In the genomic region with DNA sequence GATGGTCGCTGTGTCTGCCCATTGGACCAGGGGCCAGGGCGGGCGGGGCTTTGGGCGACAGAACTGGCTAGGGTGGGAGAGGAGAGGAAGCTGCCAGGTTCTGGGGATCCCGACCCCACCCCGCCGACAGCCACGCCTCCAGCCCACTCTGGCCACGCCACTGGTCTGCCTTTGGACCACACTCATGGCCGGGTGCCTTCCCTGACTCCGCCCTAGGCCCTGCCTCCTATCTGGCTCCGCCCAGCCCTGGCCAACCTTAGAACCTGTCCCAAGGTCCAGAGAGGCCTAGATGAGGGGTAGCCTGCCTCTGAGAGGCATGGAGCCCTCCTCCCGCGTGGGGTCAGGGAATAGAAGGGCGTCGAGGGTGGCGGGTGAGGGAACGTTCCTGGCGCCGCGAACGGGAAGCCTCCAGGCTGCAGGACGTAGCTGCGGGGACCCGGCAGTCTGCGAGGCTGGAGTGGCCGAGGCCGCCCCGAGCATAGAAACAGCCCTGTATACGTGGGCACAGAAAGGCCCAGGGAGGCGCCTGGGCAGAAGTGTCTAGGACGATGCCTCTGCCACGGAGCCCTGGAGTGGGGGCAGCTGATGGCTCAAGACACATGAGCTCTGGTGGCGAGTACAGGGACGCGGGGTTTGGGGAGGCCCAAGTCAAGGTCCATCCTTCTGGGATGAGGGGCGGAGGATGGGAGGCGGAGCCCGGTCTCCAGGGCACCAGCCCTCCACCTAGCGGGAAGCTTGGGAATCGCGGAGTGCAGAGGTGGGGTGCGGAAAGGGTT, we compare ENCODE assay signal across 8 cellular contexts. TPM values are rescaled to one million over a fixed set of nuclear protein-coding genes. Genes with fewer than 3 reads are reported as not detected.
DNase-seq lines count a peak whose midpoint lies in the region; ATAC-seq and TF ChIP-seq lines count a peak whose summit lies in the region.

No MANE protein-coding gene starts in this region.

- TF ChIP-seq CTCF in 22Rv1 (IDR thresholded peaks at IDR 0.05), result peak; percentile 92
- TF ChIP-seq CTCF in GM12875 (IDR thresholded peaks at IDR 0.05; ENCODE audit: borderline replicate concordance, insufficient read depth, low read depth, low read length), result peak; percentile 74; the same call in 1 of the 2 replicates
- peak; percentile 47 to 81 (median 76) for TF ChIP-seq CTCF in esophagus squamous epithelium (IDR thresholded peaks at IDR 0.05)

- peak; percentile 47 for ATAC-seq in activated CD8-positive, alpha-beta T cell treated with anti-CD3 and anti-CD28 coated beads, Interleukin-2, amount 10 ng/mL, durations not matched to agents 7 days and 5 days
- ATAC-seq in GM19452 (IDR thresholded peaks at IDR 0.05; ENCODE audit: unreplicated experiment), result no peak

- H3K36me3 Mint-ChIP-seq in activated CD8-positive, alpha-beta T cell treated with anti-CD3 and anti-CD28 coated beads, Interleukin-2, amount 10 ng/mL, durations not matched to agents 7 days and 5 days (ENCODE audit: low read depth), result no peaks in the 10 kb centered on the region

- H3K27me3 ChIP-seq in esophagus squamous epithelium, result peaks cover 0 to 53% (median 0%) of the 10 kb centered on the region in 4 donors
- peaks cover 0 to 7% (median 2%) of the 10 kb centered on the region in 5 donors for H3K27me3 ChIP-seq in subcutaneous abdominal adipose tissue (ENCODE audit: control insufficient read depth in 5 of 5, insufficient read depth in 4 of 5, low read length in 5 of 5)

- peak overlapping the region in 4 of 5 donors; percentile 34 to 72 (median 60) for H3K9ac ChIP-seq in subcutaneous abdominal adipose tissue (ENCODE audit: low read length in 5 of 5)

- H3K27ac Mint-ChIP-seq in activated CD8-positive, alpha-beta T cell treated with anti-CD3 and anti-CD28 coated beads, Interleukin-2, amount 10 ng/mL, durations not matched to agents 7 days and 5 days, result no peak overlapping the region

- 4 to 14% methylated on average over 8 to 14 of the region's 43 CpGs for WGBS in esophagus squamous epithelium, 2 donors

- H3K36me3 ChIP-seq in esophagus squamous epithelium, result no peaks in the 10 kb centered on the region
- H3K36me3 ChIP-seq in subcutaneous abdominal adipose tissue (ENCODE audit: control insufficient read depth in 5 of 5, insufficient read depth in 5 of 5, low read length in 5 of 5), result no peaks in the 10 kb centered on the region

- CTCF ChIA-PET in activated CD8-positive, alpha-beta T cell treated with anti-CD3 and anti-CD28 coated beads, Interleukin-2, amount 10 ng/mL, durations not matched to agents 7 days and 5 days (lab: Charles Lee), result interaction anchor here (0.7 to 2.7 kb wide), 10 partner anchors 11 to 348 kb away, joined by 3 to 15 read pairs (median 4); partner anchors contain the start of gene COL16A1

- POLR2A ChIA-PET in activated CD8-positive, alpha-beta T cell treated with anti-CD3 and anti-CD28 coated beads, Interleukin-2, amount 10 ng/mL, durations not matched to agents 7 days and 5 days (lab: Charles Lee), result no interaction called here

- peak in 1 of 4 donors; percentile 30 for TF ChIP-seq POLR2A in esophagus squamous epithelium (IDR thresholded peaks at IDR 0.05)

- H3K4me3 ChIP-seq in GM12875 (ENCODE audit: low read depth, low read length) (no peak overlapping the region), esophagus squamous epithelium (peak overlapping the region; percentile 7 to 58 (median 41)), subcutaneous abdominal adipose tissue (ENCODE audit: low read depth in 1 of 5, low read length in 5 of 5) (peak overlapping the region in 4 of 5 donors; percentile 54 to 72 (median 66))

- H3K27me3 Mint-ChIP-seq in activated CD8-positive, alpha-beta T cell treated with anti-CD3 and anti-CD28 coated beads, Interleukin-2, amount 10 ng/mL, durations not matched to agents 7 days and 5 days (ENCODE audit: low read depth), result peaks cover 58% of the 10 kb centered on the region

- H3K9me3 Mint-ChIP-seq in activated CD8-positive, alpha-beta T cell treated with anti-CD3 and anti-CD28 coated beads, Interleukin-2, amount 10 ng/mL, durations not matched to agents 7 days and 5 days (ENCODE audit: insufficient read depth), result no peaks in the 10 kb centered on the region

- H3K27ac ChIP-seq in 22Rv1 (peak overlapping the region; percentile 67), esophagus squamous epithelium (peak overlapping the region; percentile 74 to 96 (median 90)), subcutaneous abdominal adipose tissue (ENCODE audit: low read depth, low read length) (peak overlapping the region; percentile 84)

- H3K4me1 ChIP-seq in esophagus squamous epithelium (peaks cover 20 to 71% (median 41%) of the 10 kb centered on the region in 3 donors), subcutaneous abdominal adipose tissue (ENCODE audit: control insufficient read depth in 5 of 5, insufficient read depth in 5 of 5, low read length in 5 of 5) (peaks cover 8 to 63% (median 54%) of the 10 kb centered on the region in 5 donors)

- DNase-seq in NCI-H146 treated with DMSO at 0.1 percent for 48 hours (lab: John Stamatoyannopoulos, UW; ENCODE audit: unreplicated experiment) (peak; percentile 46), esophagus squamous epithelium (lab: John Stamatoyannopoulos, UW) (no peak), middle frontal gyrus (ENCODE audit: extremely low spot score, low spot score) (peak; percentile 56)
- DNase-seq in activated CD8-positive, alpha-beta T cell treated with anti-CD3 and anti-CD28 coated beads, Interleukin-2, amount 10 ng/mL, durations not matched to agents 7 days and 5 days, result peak; percentile 30

- H3K4me1 Mint-ChIP-seq in activated CD8-positive, alpha-beta T cell treated with anti-CD3 and anti-CD28 coated beads, Interleukin-2, amount 10 ng/mL, durations not matched to agents 7 days and 5 days (ENCODE audit: low read depth), result peaks cover 10% of the 10 kb centered on the region

- H3K9me3 ChIP-seq in esophagus squamous epithelium (no peaks in the 10 kb centered on the region), subcutaneous abdominal adipose tissue (ENCODE audit: control insufficient read depth in 5 of 5, low read length in 5 of 5) (no peaks in the 10 kb centered on the region)

- intact Hi-C loops in esophagus squamous epithelium (cut with DNase I), result no loop called here

- H3K4me3 Mint-ChIP-seq in activated CD8-positive, alpha-beta T cell treated with anti-CD3 and anti-CD28 coated beads, Interleukin-2, amount 10 ng/mL, durations not matched to agents 7 days and 5 days, result no peak overlapping the region

RNA-seq across cellular contexts. Expression of gene COL16A1, which starts 11.5 kb away (rescaled TPM):
- total RNA-seq in activated CD8-positive, alpha-beta T cell treated with anti-CD3 and anti-CD28 coated beads, Interleukin-2, amount 10 ng/mL, durations not matched to agents 7 days and 5 days, result not detected
- 10 to 100 TPM in 2 of 4 donors, 1 to 10 TPM in 2; 8.8 to 35.5 (median 16.4) TPM for total RNA-seq in esophagus squamous epithelium

RNA-seq across cellular contexts. Expression of gene ADGRB2, which starts 48.9 kb away (rescaled TPM):
- total RNA-seq in activated CD8-positive, alpha-beta T cell treated with anti-CD3 and anti-CD28 coated beads, Interleukin-2, amount 10 ng/mL, durations not matched to agents 7 days and 5 days, result under 1 TPM; 0.05 to 0.37 TPM
- 1 to 10 TPM in 2 of 4 donors, under 1 TPM in 2; 0.18 to 2.1 (median 0.86) TPM for total RNA-seq in esophagus squamous epithelium

Comparison
In these comparisons a context has a peak if more than half of its experiments do, and no peak if none do; other contexts are left out.
1. RNA of gene COL16A1, which starts 11.5 kb away (total RNA-seq): 8.8 to 35.5 TPM in esophagus squamous epithelium; not detected in activated CD8-positive, alpha-beta T cell treated with anti-CD3 and anti-CD28 coated beads, Interleukin-2, amount 10 ng/mL, durations not matched to agents 7 days and 5 days; every median in the first group is over 4 times any median in the second.
2. Peak in every context shown above with its lines, with median percentiles within 50 percentile points of each other: H3K27ac ChIP-seq and CTCF ChIP-seq.